In genomic region chr3:56988874-56989433, GRCh38 we compare ENCODE assay signal across 8 cellular contexts.
DNase-seq lines count a peak whose midpoint lies in the region; ATAC-seq and TF ChIP-seq lines count a peak whose summit lies in the region.

No MANE protein-coding gene starts in this region.

- no peak overlapping the region for H3K27ac ChIP-seq in OCI-LY3 (ENCODE audit: low read length)

- no peak overlapping the region for H3K27ac Mint-ChIP-seq in Caco-2 (ENCODE audit: unreplicated experiment)
- no peak overlapping the region for H3K27ac Mint-ChIP-seq in naive B cell
- no peak overlapping the region for H3K27ac Mint-ChIP-seq in stimulated activated effector memory CD8-positive, alpha-beta T cell treated with anti-CD3 and anti-CD28 coated beads, Interleukin-12 subunit alpha, Interleukin-12 subunit beta, amount 100 ng/mL, for 72 hours

- H3K9ac ChIP-seq in OCI-LY3 (ENCODE audit: low read length) = no peak overlapping the region

- POLR2A ChIA-PET in Caco-2 (lab: Charles Lee) = interaction anchor here (1.2 kb wide), 1 partner anchor 287 kb away, joined by 3 read pairs; no protein-coding TSS in a partner anchor

- no peaks in the 10 kb centered on the region for H3K27me3 Mint-ChIP-seq in Caco-2 (ENCODE audit: insufficient read depth, unreplicated experiment)
- peaks cover 16 to 20% (median 19%) of the 10 kb centered on the region in 3 donors for H3K27me3 Mint-ChIP-seq in naive B cell

- ATAC-seq in esophagus mucosa (peak; percentile 67), naive B cell (ENCODE audit: low read depth in 2 of 2) (peak; percentile 54 to 73), GM21717 (IDR thresholded peaks at IDR 0.05; ENCODE audit: unreplicated experiment) (no peak)
- ATAC-seq in stimulated activated effector memory CD8-positive, alpha-beta T cell treated with anti-CD3 and anti-CD28 coated beads, Interleukin-12 subunit alpha, Interleukin-12 subunit beta, amount 100 ng/mL, for 72 hours = peak; percentile 65

- peak; percentile 53 to 73 for TF ChIP-seq CTCF in Caco-2 (IDR thresholded peaks at IDR 0.05; ENCODE audit: insufficient read depth in 1 of 2, low read depth in 1 of 2, low read length in 1 of 2, severe bottlenecking in 1 of 2, unreplicated experiment in 1 of 2)
- TF ChIP-seq CTCF in OCI-LY3 (IDR thresholded peaks at IDR 0.05; ENCODE audit: low read depth, low read length) = peak; percentile 99

- H3K4me1 Mint-ChIP-seq in Caco-2 (ENCODE audit: low read depth, unreplicated experiment) (peaks cover 25% of the 10 kb centered on the region), naive B cell (peaks cover 0 to 5% (median 2%) of the 10 kb centered on the region in 3 donors)
- peaks cover 18% of the 10 kb centered on the region for H3K4me1 Mint-ChIP-seq in stimulated activated effector memory CD8-positive, alpha-beta T cell treated with anti-CD3 and anti-CD28 coated beads, Interleukin-12 subunit alpha, Interleukin-12 subunit beta, amount 100 ng/mL, for 72 hours

- H3K36me3 Mint-ChIP-seq in Caco-2 (ENCODE audit: insufficient read depth, unreplicated experiment) (no peaks in the 10 kb centered on the region), naive B cell (no peaks in the 10 kb centered on the region)
- no peaks in the 10 kb centered on the region for H3K36me3 Mint-ChIP-seq in stimulated activated effector memory CD8-positive, alpha-beta T cell treated with anti-CD3 and anti-CD28 coated beads, Interleukin-12 subunit alpha, Interleukin-12 subunit beta, amount 100 ng/mL, for 72 hours

- H4K20me1 ChIP-seq in OCI-LY3 (ENCODE audit: insufficient read depth, low read length) = no peaks in the 10 kb centered on the region

- BruUV-seq in Caco-2 (replicated peaks; lab: Mats Ljungman, UMichigan) = no TSS peak

- peak overlapping the region; percentile 63 for H3K4me2 ChIP-seq in OCI-LY3 (ENCODE audit: low read length)

- H3K27me3 ChIP-seq in Caco-2 (replicated peaks; ENCODE audit: control insufficient read depth, insufficient read depth, low read length) = no peaks in the 10 kb centered on the region
- H3K27me3 ChIP-seq in OCI-LY3 (ENCODE audit: low read depth, low read length) = peaks cover 16% of the 10 kb centered on the region

- H3K4me3 ChIP-seq in Caco-2 (ENCODE audit: low read depth, low read length) (no peak overlapping the region), OCI-LY3 (ENCODE audit: low read length) (peak overlapping the region; percentile 39)

- H3K4me3 Mint-ChIP-seq in Caco-2 (ENCODE audit: unreplicated experiment) (no peak overlapping the region), naive B cell (no peak overlapping the region)
- no peak overlapping the region for H3K4me3 Mint-ChIP-seq in stimulated activated effector memory CD8-positive, alpha-beta T cell treated with anti-CD3 and anti-CD28 coated beads, Interleukin-12 subunit alpha, Interleukin-12 subunit beta, amount 100 ng/mL, for 72 hours

- intact Hi-C loops in Caco-2 (cut with micrococcal nuclease; ENCODE audit: unreplicated experiment) = loop anchor here (1.0 kb wide), 4 partner anchors 133 to 287 kb away; no protein-coding TSS in a partner anchor

- no peaks in the 10 kb centered on the region for H3K79me2 ChIP-seq in OCI-LY3 (ENCODE audit: low read length)

- CTCF ChIA-PET in Caco-2 (lab: Charles Lee) = interaction anchor here (0.6 to 3.5 kb wide), 15 partner anchors 9 to 363 kb away, joined by 3 to 42 read pairs (median 4); partner anchors contain the start of genes ARHGEF3 and TASOR

- no peak overlapping the region for H2AFZ ChIP-seq in OCI-LY3 (ENCODE audit: low read depth, low read length)

- H3K9me3 Mint-ChIP-seq in Caco-2 (ENCODE audit: unreplicated experiment) = no peaks in the 10 kb centered on the region
- H3K9me3 Mint-ChIP-seq in naive B cell = no peaks in the 10 kb centered on the region
- H3K9me3 Mint-ChIP-seq in stimulated activated effector memory CD8-positive, alpha-beta T cell treated with anti-CD3 and anti-CD28 coated beads, Interleukin-12 subunit alpha, Interleukin-12 subunit beta, amount 100 ng/mL, for 72 hours = no peaks in the 10 kb centered on the region

- H3K36me3 ChIP-seq in Caco-2 (ENCODE audit: control insufficient read depth, insufficient read depth, low read length) (no peaks in the 10 kb centered on the region), OCI-LY3 (replicated peaks; ENCODE audit: low read depth, low read length) (no peaks in the 10 kb centered on the region)

- H3K9me3 ChIP-seq in Caco-2 (no peaks in the 10 kb centered on the region), OCI-LY3 (ENCODE audit: insufficient read depth, low read length) (no peaks in the 10 kb centered on the region)

- peaks cover 38% of the 10 kb centered on the region for H3K4me1 ChIP-seq in Caco-2
- H3K4me1 ChIP-seq in OCI-LY3 (ENCODE audit: low read length) = peaks cover 10% of the 10 kb centered on the region

- DNase-seq in Caco-2 = peak; percentile 71 to 80
- peak in 44 of 76 experiments; percentile 2 to 52 (median 22) for DNase-seq in HUDEP-2 (lab: John Stamatoyannopoulos, UW; ENCODE audit: unreplicated experiment in 76 of 76)
- peak; percentile 68 for DNase-seq in activated T-cell treated with anti-CD3 and anti-CD28 coated beads for 1 hour (ENCODE audit: low read depth)
- peak; percentile 57 for DNase-seq in naive B cell
- DNase-seq in stimulated activated effector memory CD8-positive, alpha-beta T cell treated with anti-CD3 and anti-CD28 coated beads, Interleukin-12 subunit alpha, Interleukin-12 subunit beta, amount 100 ng/mL, for 72 hours (ENCODE audit: low spot score in 2 of 2) = peak; percentile 63 to 82

Comparison
In these comparisons a context has a peak if more than half of its experiments do, and no peak if none do; other contexts are left out.
1. DNase-seq: peak in every context shown above with its lines; median percentile 76 in Caco-2; 72 in stimulated activated effector memory CD8-positive, alpha-beta T cell treated with anti-CD3 and anti-CD28 coated beads, Interleukin-12 subunit alpha, Interleukin-12 subunit beta, amount 100 ng/mL, for 72 hours; 68 in activated T-cell treated with anti-CD3 and anti-CD28 coated beads for 1 hour; 57 in naive B cell; 22 in HUDEP-2.